1 cellular context compared by ENCODE assay signal in the genomic region with DNA sequence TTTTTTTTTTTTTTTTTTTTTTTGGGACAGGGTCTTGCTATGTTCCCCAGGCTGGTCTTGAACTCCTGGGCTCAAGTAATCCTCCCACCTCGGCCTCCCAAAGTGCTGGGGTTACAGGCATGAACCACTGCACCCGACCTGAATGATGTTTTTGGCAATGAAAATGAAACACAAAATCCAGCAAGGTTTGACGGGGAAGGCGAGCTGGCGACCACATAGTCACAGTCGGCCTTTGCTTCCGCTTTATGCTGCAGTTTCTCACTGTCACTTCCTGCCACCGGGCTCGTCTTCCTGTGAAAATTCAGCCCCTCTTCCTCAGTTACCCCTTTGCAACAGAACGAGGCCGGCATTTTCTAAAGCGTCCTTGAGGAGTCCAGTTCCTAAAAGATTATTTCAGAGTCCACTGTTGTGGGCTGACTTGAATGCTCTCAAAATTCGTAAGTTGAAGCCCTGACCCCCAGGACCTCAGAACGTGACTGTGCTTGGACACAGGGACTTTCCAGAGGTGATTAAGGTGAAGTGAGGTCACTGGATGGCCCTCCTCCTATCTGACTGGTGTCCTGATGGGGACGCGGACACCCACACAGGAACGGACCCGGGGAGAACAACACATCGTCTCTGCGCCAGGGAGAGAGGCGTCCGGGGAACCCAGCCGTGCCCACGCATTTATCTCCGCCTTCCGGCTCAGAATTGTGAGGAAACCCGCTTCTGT.
TF ChIP-seq lines count a peak whose summit lies in the region.

No MANE protein-coding gene starts in this region.

TF ChIP-seq in HepG2, 621 proteins besides CTCF, POLR2A, EP300 and RAD21 (continued from another document and continues in another):
- TF ChIP-seq, protein P1, sequence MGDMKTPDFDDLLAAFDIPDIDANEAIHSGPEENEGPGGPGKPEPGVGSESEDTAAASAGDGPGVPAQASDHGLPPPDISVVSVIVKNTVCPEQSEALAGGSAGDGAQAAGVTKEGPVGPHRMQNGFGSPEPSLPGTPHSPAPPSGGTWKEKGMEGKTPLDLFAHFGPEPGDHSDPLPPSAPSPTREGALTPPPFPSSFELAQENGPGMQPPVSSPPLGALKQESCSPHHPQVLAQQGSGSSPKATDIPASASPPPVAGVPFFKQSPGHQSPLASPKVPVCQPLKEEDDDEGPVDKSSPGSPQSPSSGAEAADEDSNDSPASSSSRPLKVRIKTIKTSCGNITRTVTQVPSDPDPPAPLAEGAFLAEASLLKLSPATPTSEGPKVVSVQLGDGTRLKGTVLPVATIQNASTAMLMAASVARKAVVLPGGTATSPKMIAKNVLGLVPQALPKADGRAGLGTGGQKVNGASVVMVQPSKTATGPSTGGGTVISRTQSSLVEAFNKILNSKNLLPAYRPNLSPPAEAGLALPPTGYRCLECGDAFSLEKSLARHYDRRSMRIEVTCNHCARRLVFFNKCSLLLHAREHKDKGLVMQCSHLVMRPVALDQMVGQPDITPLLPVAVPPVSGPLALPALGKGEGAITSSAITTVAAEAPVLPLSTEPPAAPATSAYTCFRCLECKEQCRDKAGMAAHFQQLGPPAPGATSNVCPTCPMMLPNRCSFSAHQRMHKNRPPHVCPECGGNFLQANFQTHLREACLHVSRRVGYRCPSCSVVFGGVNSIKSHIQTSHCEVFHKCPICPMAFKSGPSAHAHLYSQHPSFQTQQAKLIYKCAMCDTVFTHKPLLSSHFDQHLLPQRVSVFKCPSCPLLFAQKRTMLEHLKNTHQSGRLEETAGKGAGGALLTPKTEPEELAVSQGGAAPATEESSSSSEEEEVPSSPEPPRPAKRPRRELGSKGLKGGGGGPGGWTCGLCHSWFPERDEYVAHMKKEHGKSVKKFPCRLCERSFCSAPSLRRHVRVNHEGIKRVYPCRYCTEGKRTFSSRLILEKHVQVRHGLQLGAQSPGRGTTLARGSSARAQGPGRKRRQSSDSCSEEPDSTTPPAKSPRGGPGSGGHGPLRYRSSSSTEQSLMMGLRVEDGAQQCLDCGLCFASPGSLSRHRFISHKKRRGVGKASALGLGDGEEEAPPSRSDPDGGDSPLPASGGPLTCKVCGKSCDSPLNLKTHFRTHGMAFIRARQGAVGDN (CRISPR knock-in tag; IDR thresholded peaks at IDR 0.05): peak; percentile 82
- TF ChIP-seq ATAD3A (CRISPR knock-in tag; IDR thresholded peaks at IDR 0.05) (0 out of 2 replicates have a peak, but pooled peaks have one; percentile 85), MATR3 (CRISPR knock-in tag; IDR thresholded peaks at IDR 0.05) (no peak), ZNF484 (CRISPR knock-in tag; IDR thresholded peaks at IDR 0.05; ENCODE audit: borderline replicate concordance, low read depth) (no peak), PAF1 (CRISPR knock-in tag; IDR thresholded peaks at IDR 0.05) (no peak), ZNF605 (CRISPR knock-in tag; IDR thresholded peaks at IDR 0.05) (peak; percentile 73; the same call in 1 of the 2 replicates), ZFX (CRISPR knock-in tag; IDR thresholded peaks at IDR 0.05; ENCODE audit: low read depth) (peak; percentile 68), RBFOX2 (IDR thresholded peaks at IDR 0.05; ENCODE audit: low read depth, low read length) (no peak), HOXA9 (CRISPR knock-in tag; IDR thresholded peaks at IDR 0.05; ENCODE audit: borderline replicate concordance) (no peak), RNF2 (conservative IDR thresholded peaks at IDR 0.05; ENCODE audit: low read depth) (no peak), ZKSCAN1 (IDR thresholded peaks at IDR 0.05; ENCODE audit: low read length) (no peak), SIX4 (CRISPR knock-in tag; IDR thresholded peaks at IDR 0.05) (no peak), ZNF724P (CRISPR knock-in tag; IDR thresholded peaks at IDR 0.05; ENCODE audit: borderline replicate concordance) (no peak), FOXA1 (IDR thresholded peaks at IDR 0.05) (no peak), FOXA1 (CRISPR knock-in tag; IDR thresholded peaks at IDR 0.05) (no peak), AGO1 (IDR thresholded peaks at IDR 0.05; ENCODE audit: low read depth, low read length, poor library complexity, severe bottlenecking) (no peak), ZNF121 (CRISPR knock-in tag; IDR thresholded peaks at IDR 0.05) (no peak), SP1 (IDR thresholded peaks at IDR 0.05) (no peak), SP1 (CRISPR knock-in tag; IDR thresholded peaks at IDR 0.05) (no peak), SALL1 (CRISPR knock-in tag; IDR thresholded peaks at IDR 0.05) (peak; percentile 15), ZEB1 (IDR thresholded peaks at IDR 0.05; ENCODE audit: insufficient replicate concordance, low read depth) (no peak), ETV6 (CRISPR knock-in tag; conservative IDR thresholded peaks at IDR 0.05) (no peak), ZC3H13 (CRISPR knock-in tag; IDR thresholded peaks at IDR 0.05) (no peak; the same call in 1 of the 2 replicates), ZNF44 (CRISPR knock-in tag; IDR thresholded peaks at IDR 0.05) (no peak)
- TF ChIP-seq, protein P2, sequence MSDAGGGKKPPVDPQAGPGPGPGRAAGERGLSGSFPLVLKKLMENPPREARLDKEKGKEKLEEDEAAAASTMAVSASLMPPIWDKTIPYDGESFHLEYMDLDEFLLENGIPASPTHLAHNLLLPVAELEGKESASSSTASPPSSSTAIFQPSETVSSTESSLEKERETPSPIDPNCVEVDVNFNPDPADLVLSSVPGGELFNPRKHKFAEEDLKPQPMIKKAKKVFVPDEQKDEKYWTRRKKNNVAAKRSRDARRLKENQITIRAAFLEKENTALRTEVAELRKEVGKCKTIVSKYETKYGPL (CRISPR knock-in tag; IDR thresholded peaks at IDR 0.05): no peak; the same call in 1 of the 2 replicates
- TF ChIP-seq, protein P3, sequence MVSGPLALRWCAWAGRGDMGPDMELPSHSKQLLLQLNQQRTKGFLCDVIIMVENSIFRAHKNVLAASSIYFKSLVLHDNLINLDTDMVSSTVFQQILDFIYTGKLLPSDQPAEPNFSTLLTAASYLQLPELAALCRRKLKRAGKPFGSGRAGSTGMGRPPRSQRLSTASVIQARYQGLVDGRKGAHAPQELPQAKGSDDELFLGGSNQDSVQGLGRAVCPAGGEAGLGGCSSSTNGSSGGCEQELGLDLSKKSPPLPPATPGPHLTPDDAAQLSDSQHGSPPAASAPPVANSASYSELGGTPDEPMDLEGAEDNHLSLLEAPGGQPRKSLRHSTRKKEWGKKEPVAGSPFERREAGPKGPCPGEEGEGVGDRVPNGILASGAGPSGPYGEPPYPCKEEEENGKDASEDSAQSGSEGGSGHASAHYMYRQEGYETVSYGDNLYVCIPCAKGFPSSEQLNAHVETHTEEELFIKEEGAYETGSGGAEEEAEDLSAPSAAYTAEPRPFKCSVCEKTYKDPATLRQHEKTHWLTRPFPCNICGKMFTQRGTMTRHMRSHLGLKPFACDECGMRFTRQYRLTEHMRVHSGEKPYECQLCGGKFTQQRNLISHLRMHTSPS (CRISPR knock-in tag; IDR thresholded peaks at IDR 0.05; ENCODE audit: low read depth): no peak
- TF ChIP-seq, protein P4, sequence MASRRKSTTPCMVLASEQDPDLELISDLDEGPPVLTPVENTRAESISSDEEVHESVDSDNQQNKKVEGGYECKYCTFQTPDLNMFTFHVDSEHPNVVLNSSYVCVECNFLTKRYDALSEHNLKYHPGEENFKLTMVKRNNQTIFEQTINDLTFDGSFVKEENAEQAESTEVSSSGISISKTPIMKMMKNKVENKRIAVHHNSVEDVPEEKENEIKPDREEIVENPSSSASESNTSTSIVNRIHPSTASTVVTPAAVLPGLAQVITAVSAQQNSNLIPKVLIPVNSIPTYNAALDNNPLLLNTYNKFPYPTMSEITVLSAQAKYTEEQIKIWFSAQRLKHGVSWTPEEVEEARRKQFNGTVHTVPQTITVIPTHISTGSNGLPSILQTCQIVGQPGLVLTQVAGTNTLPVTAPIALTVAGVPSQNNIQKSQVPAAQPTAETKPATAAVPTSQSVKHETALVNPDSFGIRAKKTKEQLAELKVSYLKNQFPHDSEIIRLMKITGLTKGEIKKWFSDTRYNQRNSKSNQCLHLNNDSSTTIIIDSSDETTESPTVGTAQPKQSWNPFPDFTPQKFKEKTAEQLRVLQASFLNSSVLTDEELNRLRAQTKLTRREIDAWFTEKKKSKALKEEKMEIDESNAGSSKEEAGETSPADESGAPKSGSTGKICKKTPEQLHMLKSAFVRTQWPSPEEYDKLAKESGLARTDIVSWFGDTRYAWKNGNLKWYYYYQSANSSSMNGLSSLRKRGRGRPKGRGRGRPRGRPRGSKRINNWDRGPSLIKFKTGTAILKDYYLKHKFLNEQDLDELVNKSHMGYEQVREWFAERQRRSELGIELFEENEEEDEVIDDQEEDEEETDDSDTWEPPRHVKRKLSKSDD (CRISPR knock-in tag; IDR thresholded peaks at IDR 0.05; ENCODE audit: low read depth): peak; percentile 25; the same call in 1 of the 2 replicates
- TF ChIP-seq, protein P5, sequence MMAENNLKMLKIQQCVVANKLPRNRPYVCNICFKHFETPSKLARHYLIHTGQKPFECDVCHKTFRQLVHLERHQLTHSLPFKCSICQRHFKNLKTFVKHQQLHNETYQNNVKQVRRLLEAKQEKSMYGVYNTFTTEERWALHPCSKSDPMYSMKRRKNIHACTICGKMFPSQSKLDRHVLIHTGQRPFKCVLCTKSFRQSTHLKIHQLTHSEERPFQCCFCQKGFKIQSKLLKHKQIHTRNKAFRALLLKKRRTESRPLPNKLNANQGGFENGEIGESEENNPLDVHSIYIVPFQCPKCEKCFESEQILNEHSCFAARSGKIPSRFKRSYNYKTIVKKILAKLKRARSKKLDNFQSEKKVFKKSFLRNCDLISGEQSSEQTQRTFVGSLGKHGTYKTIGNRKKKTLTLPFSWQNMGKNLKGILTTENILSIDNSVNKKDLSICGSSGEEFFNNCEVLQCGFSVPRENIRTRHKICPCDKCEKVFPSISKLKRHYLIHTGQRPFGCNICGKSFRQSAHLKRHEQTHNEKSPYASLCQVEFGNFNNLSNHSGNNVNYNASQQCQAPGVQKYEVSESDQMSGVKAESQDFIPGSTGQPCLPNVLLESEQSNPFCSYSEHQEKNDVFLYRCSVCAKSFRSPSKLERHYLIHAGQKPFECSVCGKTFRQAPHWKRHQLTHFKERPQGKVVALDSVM (CRISPR knock-in tag; IDR thresholded peaks at IDR 0.05): peak; percentile 79
- TF ChIP-seq, protein P6, sequence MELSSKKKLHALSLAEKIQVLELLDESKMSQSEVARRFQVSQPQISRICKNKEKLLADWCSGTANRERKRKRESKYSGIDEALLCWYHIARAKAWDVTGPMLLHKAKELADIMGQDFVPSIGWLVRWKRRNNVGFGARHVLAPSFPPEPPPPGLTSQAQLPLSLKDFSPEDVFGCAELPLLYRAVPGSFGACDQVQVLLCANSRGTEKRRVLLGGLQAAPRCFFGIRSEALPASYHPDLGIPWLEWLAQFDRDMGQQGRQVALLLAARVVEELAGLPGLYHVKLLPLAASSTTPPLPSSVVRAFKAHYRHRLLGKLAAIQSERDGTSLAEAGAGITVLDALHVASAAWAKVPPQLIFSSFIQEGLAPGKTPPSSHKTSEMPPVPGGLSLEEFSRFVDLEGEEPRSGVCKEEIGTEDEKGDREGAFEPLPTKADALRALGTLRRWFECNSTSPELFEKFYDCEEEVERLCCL (CRISPR knock-in tag; IDR thresholded peaks at IDR 0.05; ENCODE audit: borderline replicate concordance): no peak
- TF ChIP-seq, protein P7, sequence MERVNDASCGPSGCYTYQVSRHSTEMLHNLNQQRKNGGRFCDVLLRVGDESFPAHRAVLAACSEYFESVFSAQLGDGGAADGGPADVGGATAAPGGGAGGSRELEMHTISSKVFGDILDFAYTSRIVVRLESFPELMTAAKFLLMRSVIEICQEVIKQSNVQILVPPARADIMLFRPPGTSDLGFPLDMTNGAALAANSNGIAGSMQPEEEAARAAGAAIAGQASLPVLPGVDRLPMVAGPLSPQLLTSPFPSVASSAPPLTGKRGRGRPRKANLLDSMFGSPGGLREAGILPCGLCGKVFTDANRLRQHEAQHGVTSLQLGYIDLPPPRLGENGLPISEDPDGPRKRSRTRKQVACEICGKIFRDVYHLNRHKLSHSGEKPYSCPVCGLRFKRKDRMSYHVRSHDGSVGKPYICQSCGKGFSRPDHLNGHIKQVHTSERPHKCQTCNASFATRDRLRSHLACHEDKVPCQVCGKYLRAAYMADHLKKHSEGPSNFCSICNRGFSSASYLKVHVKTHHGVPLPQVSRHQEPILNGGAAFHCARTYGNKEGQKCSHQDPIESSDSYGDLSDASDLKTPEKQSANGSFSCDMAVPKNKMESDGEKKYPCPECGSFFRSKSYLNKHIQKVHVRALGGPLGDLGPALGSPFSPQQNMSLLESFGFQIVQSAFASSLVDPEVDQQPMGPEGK (CRISPR knock-in tag; IDR thresholded peaks at IDR 0.05): 0 out of 2 replicates have a peak, but pooled peaks have one; percentile 18
- TF ChIP-seq, protein P8, sequence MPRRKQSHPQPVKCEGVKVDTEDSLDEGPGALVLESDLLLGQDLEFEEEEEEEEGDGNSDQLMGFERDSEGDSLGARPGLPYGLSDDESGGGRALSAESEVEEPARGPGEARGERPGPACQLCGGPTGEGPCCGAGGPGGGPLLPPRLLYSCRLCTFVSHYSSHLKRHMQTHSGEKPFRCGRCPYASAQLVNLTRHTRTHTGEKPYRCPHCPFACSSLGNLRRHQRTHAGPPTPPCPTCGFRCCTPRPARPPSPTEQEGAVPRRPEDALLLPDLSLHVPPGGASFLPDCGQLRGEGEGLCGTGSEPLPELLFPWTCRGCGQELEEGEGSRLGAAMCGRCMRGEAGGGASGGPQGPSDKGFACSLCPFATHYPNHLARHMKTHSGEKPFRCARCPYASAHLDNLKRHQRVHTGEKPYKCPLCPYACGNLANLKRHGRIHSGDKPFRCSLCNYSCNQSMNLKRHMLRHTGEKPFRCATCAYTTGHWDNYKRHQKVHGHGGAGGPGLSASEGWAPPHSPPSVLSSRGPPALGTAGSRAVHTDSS (CRISPR knock-in tag; conservative IDR thresholded peaks at IDR 0.05): no peak
- TF ChIP-seq, protein P9, sequence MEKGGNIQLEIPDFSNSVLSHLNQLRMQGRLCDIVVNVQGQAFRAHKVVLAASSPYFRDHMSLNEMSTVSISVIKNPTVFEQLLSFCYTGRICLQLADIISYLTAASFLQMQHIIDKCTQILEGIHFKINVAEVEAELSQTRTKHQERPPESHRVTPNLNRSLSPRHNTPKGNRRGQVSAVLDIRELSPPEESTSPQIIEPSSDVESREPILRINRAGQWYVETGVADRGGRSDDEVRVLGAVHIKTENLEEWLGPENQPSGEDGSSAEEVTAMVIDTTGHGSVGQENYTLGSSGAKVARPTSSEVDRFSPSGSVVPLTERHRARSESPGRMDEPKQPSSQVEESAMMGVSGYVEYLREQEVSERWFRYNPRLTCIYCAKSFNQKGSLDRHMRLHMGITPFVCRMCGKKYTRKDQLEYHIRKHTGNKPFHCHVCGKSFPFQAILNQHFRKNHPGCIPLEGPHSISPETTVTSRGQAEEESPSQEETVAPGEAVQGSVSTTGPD (CRISPR knock-in tag; IDR thresholded peaks at IDR 0.05): no peak
- TF ChIP-seq, protein P10, sequence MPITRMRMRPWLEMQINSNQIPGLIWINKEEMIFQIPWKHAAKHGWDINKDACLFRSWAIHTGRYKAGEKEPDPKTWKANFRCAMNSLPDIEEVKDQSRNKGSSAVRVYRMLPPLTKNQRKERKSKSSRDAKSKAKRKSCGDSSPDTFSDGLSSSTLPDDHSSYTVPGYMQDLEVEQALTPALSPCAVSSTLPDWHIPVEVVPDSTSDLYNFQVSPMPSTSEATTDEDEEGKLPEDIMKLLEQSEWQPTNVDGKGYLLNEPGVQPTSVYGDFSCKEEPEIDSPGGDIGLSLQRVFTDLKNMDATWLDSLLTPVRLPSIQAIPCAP (CRISPR knock-in tag; IDR thresholded peaks at IDR 0.05; ENCODE audit: low read depth): no peak
